Comparison of ENCODE assay signal across 8 cellular contexts in genomic region chr13:60164490-60164889, GRCh38. TPM values are rescaled to one million over a fixed set of nuclear protein-coding genes. Genes with fewer than 3 reads are reported as not detected.
DNase-seq lines count a peak whose midpoint lies in the region; ATAC-seq and TF ChIP-seq lines count a peak whose summit lies in the region.

No MANE protein-coding gene starts in this region.

- POLR2A ChIA-PET in HEK293T (lab: Yijun Ruan, JAX) = interaction anchor here (2.7 kb wide), 1 partner anchor 17 kb away, joined by 8 read pairs; no protein-coding TSS in a partner anchor

- TF ChIP-seq RAD21 in neural cell (conservative IDR thresholded peaks at IDR 0.05) = no peak

- H4K20me1 ChIP-seq in DOHH2 (ENCODE audit: control insufficient read depth, insufficient read depth, low read depth, low read length) = no peaks in the 10 kb centered on the region
- H4K20me1 ChIP-seq in neural cell (ENCODE audit: insufficient read depth) = no peaks in the 10 kb centered on the region

- H3F3A ChIP-seq in DOHH2 (ENCODE audit: control insufficient read depth, insufficient read depth) (no peaks in the 10 kb centered on the region), neural cell (ENCODE audit: insufficient read depth, low read length, poor library complexity, severe bottlenecking) (no peaks in the 10 kb centered on the region)

- H3K9me3 ChIP-seq in DOHH2 (ENCODE audit: control insufficient read depth, insufficient read depth, low read length) = no peaks in the 10 kb centered on the region
- H3K9me3 ChIP-seq in Peyer's patch = no peaks in the 10 kb centered on the region
- H3K9me3 ChIP-seq in esophagus (ENCODE audit: control insufficient read depth in 2 of 2, insufficient read depth in 1 of 2, low read depth in 1 of 2, low read length in 1 of 2) = no peaks in the 10 kb centered on the region
- no peaks in the 10 kb centered on the region for H3K9me3 ChIP-seq in neural cell (ENCODE audit: low read length)

- no peak for DNase-seq in Peyer's patch
- no peak for DNase-seq in NCI-H1930 (lab: John Stamatoyannopoulos, UW)
- DNase-seq in HEK293T (ENCODE audit: extremely low spot score) = no peak

- H3K27ac ChIP-seq in DOHH2 (ENCODE audit: low read depth, low read length) (peak overlapping the region; percentile 73), Peyer's patch (peak overlapping the region; percentile 71 to 86 (median 78)), esophagus (ENCODE audit: low read depth in 2 of 2, low read length in 1 of 2) (peak overlapping the region; percentile 78 to 85), neural cell (ENCODE audit: low read length) (peak overlapping the region; percentile 84)

- H3K27me3 ChIP-seq in DOHH2 (ENCODE audit: control insufficient read depth, low read length) = no peaks in the 10 kb centered on the region
- no peaks in the 10 kb centered on the region for H3K27me3 ChIP-seq in Peyer's patch
- H3K27me3 ChIP-seq in esophagus (ENCODE audit: control insufficient read depth in 1 of 2, insufficient read depth in 2 of 2, low read length in 2 of 2) = no peaks in the 10 kb centered on the region
- no peaks in the 10 kb centered on the region for H3K27me3 ChIP-seq in neural cell (ENCODE audit: insufficient read depth, low read depth, low read length)

- H3K4me1 ChIP-seq in DOHH2 (ENCODE audit: control insufficient read depth, low read length) (peaks cover 22% of the 10 kb centered on the region), Peyer's patch (peaks cover 0 to 23% (median 2%) of the 10 kb centered on the region in 4 donors), esophagus (ENCODE audit: control insufficient read depth in 2 of 2, insufficient read depth in 2 of 2, low read length in 1 of 2) (no peaks in the 10 kb centered on the region)

- TF ChIP-seq EP300 in neural cell (conservative IDR thresholded peaks at IDR 0.05; ENCODE audit: poor library complexity, severe bottlenecking) = no peak

- TF ChIP-seq CTCF in DOHH2 (IDR thresholded peaks at IDR 0.05; ENCODE audit: low read depth, low read length, poor library complexity, severe bottlenecking) (no peak), Peyer's patch (IDR thresholded peaks at IDR 0.05) (no peak), neural cell (IDR thresholded peaks at IDR 0.05; ENCODE audit: poor library complexity, severe bottlenecking) (no peak)

- CTCF ChIA-PET in HEK293T (lab: Yijun Ruan, JAX) = interaction anchor here (0.9 kb wide), 1 partner anchor 50 kb away, joined by 3 read pairs; no protein-coding TSS in a partner anchor

- H3K9me2 ChIP-seq in DOHH2 (replicated peaks; ENCODE audit: control insufficient read depth, low read length) (no peaks in the 10 kb centered on the region), neural cell (ENCODE audit: insufficient read depth, low read length) (no peaks in the 10 kb centered on the region)

- H3K36me3 ChIP-seq in DOHH2 (ENCODE audit: control insufficient read depth, low read length) (peaks cover 27% of the 10 kb centered on the region), Peyer's patch (no peaks in the 10 kb centered on the region), esophagus (ENCODE audit: control insufficient read depth in 2 of 2, insufficient read depth in 2 of 2, low read length in 1 of 2) (no peaks in the 10 kb centered on the region), neural cell (ENCODE audit: insufficient read depth, low read length) (no peaks in the 10 kb centered on the region)

- H3K4me2 ChIP-seq in DOHH2 (ENCODE audit: low read length) (peak overlapping the region; percentile 71), neural cell (ENCODE audit: low read length) (peak overlapping the region; percentile 83)

- peak overlapping the region; percentile 81 for H3K9ac ChIP-seq in neural cell (ENCODE audit: low read length)

- 61 to 65% methylated on average over 1 of the region's 1 CpG for WGBS in esophagus, 2 donors

- H2AFZ ChIP-seq in neural cell (ENCODE audit: low read depth, low read length) = peak overlapping the region; percentile 71

- TF ChIP-seq POLR2A in Peyer's patch (IDR thresholded peaks at IDR 0.05) = no peak

- ATAC-seq in HG03457 (IDR thresholded peaks at IDR 0.05; ENCODE audit: unreplicated experiment) (no peak), HG03175 (IDR thresholded peaks at IDR 0.05; ENCODE audit: unreplicated experiment) (no peak)

- peak overlapping the region; percentile 82 for H3K4me3 ChIP-seq in DOHH2 (ENCODE audit: low read length)
- peak overlapping the region; percentile 50 to 89 (median 64) for H3K4me3 ChIP-seq in Peyer's patch
- H3K4me3 ChIP-seq in esophagus (ENCODE audit: low read depth in 1 of 2, low read length in 2 of 2) = peak overlapping the region; percentile 64 to 87
- H3K4me3 ChIP-seq in neural cell (ENCODE audit: low read length) = peak overlapping the region; percentile 72

- H3K79me2 ChIP-seq in DOHH2 (ENCODE audit: control insufficient read depth, low read length) (peaks cover 50% of the 10 kb centered on the region), neural cell (replicated peaks; ENCODE audit: insufficient read depth, low read length) (peaks cover 12% of the 10 kb centered on the region)

TF ChIP-seq in neural cell, 6 proteins besides CTCF, POLR2A, EP300 and RAD21:
- no peak for TF ChIP-seq REST (IDR thresholded peaks at IDR 0.05; ENCODE audit: borderline replicate concordance)
- TF ChIP-seq TAF1 (IDR thresholded peaks at IDR 0.05; ENCODE audit: low read depth) = no peak
- no peak for TF ChIP-seq SMC3 (conservative IDR thresholded peaks at IDR 0.05; ENCODE audit: poor library complexity)
- no peak for TF ChIP-seq EZH2 (IDR thresholded peaks at IDR 0.05; ENCODE audit: borderline replicate concordance, insufficient read depth, low read length, poor library complexity, severe bottlenecking)

TF ChIP-seq in HEK293T, 16 proteins besides CTCF, POLR2A, EP300 and RAD21:
- TF ChIP-seq NFRKB (IDR thresholded peaks at IDR 0.05) = no peak
- TF ChIP-seq CTBP1 (IDR thresholded peaks at IDR 0.05; ENCODE audit: borderline replicate concordance) = no peak

RNA-seq across cellular contexts. Expression of gene DIAPH3, which starts 0.8 kb away (rescaled TPM):
- 10 to 100 TPM in 1 of 4 donors, 1 to 10 TPM in 3; 1.4 to 13.2 (median 2.6) TPM for total RNA-seq in Peyer's patch
- polyA plus RNA-seq in esophagus (1 to 10 TPM; 1.3 to 2.2 TPM), neural cell (0.37 and 1.9 TPM in 2 replicates)
- 1.5 and 1.6 TPM in 2 replicates for polyA minus RNA-seq in neural cell
